In the genomic region with DNA sequence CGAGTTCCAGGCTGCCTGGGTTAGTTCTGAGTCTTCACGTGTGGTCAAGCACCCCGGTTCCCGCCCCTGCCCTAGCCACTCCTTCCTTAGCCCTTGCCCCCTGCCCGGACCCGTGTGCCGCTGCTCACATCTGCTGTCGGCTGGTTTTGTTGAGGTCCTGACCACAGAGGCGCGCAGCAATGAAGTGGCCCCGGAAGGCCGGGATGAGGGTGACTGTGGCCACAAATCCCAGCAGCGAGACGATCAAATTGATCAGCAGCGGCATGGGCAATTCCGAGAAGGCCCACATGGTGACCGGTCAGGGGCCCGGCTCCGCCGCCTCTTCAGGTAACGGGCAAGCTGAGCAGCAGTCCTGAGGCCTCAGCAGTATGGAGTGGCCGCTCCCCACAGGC, we compare ENCODE assay signal across 6 cellular contexts. TPM values are rescaled to one million over a fixed set of nuclear protein-coding genes. Genes with fewer than 3 reads are reported as not detected.
DNase-seq lines count a peak whose midpoint lies in the region; ATAC-seq and TF ChIP-seq lines count a peak whose summit lies in the region.

No MANE protein-coding gene starts in this region.

- H3K4me1 Mint-ChIP-seq in activated B cell treated with CpG ODN at 0.5 μM for 24 hours: peaks cover 56% of the 10 kb centered on the region

- peak; percentile 11 for ATAC-seq in HG02623 (IDR thresholded peaks at IDR 0.05; ENCODE audit: unreplicated experiment)
- ATAC-seq in activated B cell treated with CpG ODN at 0.5 μM for 24 hours (ENCODE audit: low read depth): no peak

- intact Hi-C loops in activated B cell treated with CpG ODN at 0.5 μM for 24 hours (cut with micrococcal nuclease): loop anchor here (1.0 to 2.0 kb wide), 2 partner anchors 17 to 20 kb away; a partner anchor contains a TSS
- intact Hi-C loops in lower leg skin (cut with DNase I; ENCODE audit: low total_unique reads): no loop called here

- H3K36me3 Mint-ChIP-seq in activated B cell treated with CpG ODN at 0.5 μM for 24 hours (ENCODE audit: low read depth): peaks cover 37% of the 10 kb centered on the region

- H3K9me3 Mint-ChIP-seq in activated B cell treated with CpG ODN at 0.5 μM for 24 hours: no peaks in the 10 kb centered on the region

- peak overlapping the region; percentile 96 for H3K4me3 Mint-ChIP-seq in activated B cell treated with CpG ODN at 0.5 μM for 24 hours

- POLR2A ChIA-PET in activated B cell treated with CpG ODN at 0.5 μM for 24 hours (lab: Charles Lee): interaction anchor here (0.8 to 2.2 kb wide), 11 partner anchors 10 to 310 kb away, joined by 3 to 31 read pairs (median 6); a partner anchor contains a TSS

- H3K27me3 Mint-ChIP-seq in activated B cell treated with CpG ODN at 0.5 μM for 24 hours: no peaks in the 10 kb centered on the region

- CTCF ChIA-PET in activated B cell treated with CpG ODN at 0.5 μM for 24 hours (lab: Charles Lee): interaction anchor here (1.4 kb wide), 1 partner anchor 34 kb away, joined by 4 read pairs; a partner anchor contains a TSS

- peak overlapping the region; percentile 56 for H3K4me3 ChIP-seq in lower leg skin (ENCODE audit: low read depth, poor library complexity, severe bottlenecking)

- DNase-seq in Daoy (ENCODE audit: low read depth): peak; percentile 30
- no peak for DNase-seq in activated B cell treated with CpG ODN at 0.5 μM for 24 hours
- no peak for DNase-seq in lower leg skin (ENCODE audit: low spot score in 2 of 2)
- DNase-seq in COR-L47 (lab: John Stamatoyannopoulos, UW): no peak
- DNase-seq in epidermal melanocyte (ENCODE audit: insufficient read length, low spot score): no peak

- WGBS in lower leg skin, 2 donors: 1% methylated on average over 15 to 19 of the region's 22 CpGs

- peak overlapping the region; percentile 96 for H3K27ac Mint-ChIP-seq in activated B cell treated with CpG ODN at 0.5 μM for 24 hours

- TF ChIP-seq POLR2A in lower leg skin (IDR thresholded peaks at IDR 0.05): no peak

- TF ChIP-seq CTCF in activated B cell treated with CpG ODN at 0.5 μM for 24 hours (IDR thresholded peaks at IDR 0.05) (no peak), lower leg skin (IDR thresholded peaks at IDR 0.05) (no peak)

RNA-seq across cellular contexts. Expression of a gene that starts 0.3 kb away (rescaled TPM):
- 32.0 and 38.3 TPM in 2 replicates for total RNA-seq in Daoy (2014; rRNA removed; shearing (Covaris generic))
- total RNA-seq in activated B cell treated with CpG ODN at 0.5 μM for 24 hours (31.0 and 33.1 TPM in 2 replicates), lower leg skin (10 to 100 TPM; 18.9 to 46.9 (median 27.5) TPM)

RNA-seq across cellular contexts. Expression of a gene that starts 5.8 kb away (rescaled TPM):
- 1.7 and 10.6 TPM in 2 replicates for total RNA-seq in Daoy (2014; rRNA removed; shearing (Covaris generic))
- total RNA-seq in activated B cell treated with CpG ODN at 0.5 μM for 24 hours: 6.5 and 6.7 TPM in 2 replicates
- 10 to 100 TPM; 16.8 to 27.2 (median 22.6) TPM for total RNA-seq in lower leg skin

RNA-seq across cellular contexts. Expression of a gene that starts 16.7 kb away (rescaled TPM):
- 2.0 and 6.0 TPM in 2 replicates for total RNA-seq in Daoy (2014; rRNA removed; shearing (Covaris generic))
- total RNA-seq in activated B cell treated with CpG ODN at 0.5 μM for 24 hours: 17.5 and 26.9 TPM in 2 replicates
- total RNA-seq in lower leg skin: 10 to 100 TPM in 3 of 4 donors, 1 to 10 TPM in 1; 8.8 to 11.9 (median 11.1) TPM

RNA-seq across cellular contexts. Expression of a gene that starts 20.0 kb away (rescaled TPM):
- total RNA-seq in Daoy (2014; rRNA removed; shearing (Covaris generic)): 14.4 and 28.8 TPM in 2 replicates
- 47.8 and 62.6 TPM in 2 replicates for total RNA-seq in activated B cell treated with CpG ODN at 0.5 μM for 24 hours
- total RNA-seq in lower leg skin: 10 to 100 TPM; 15.0 to 39.6 (median 31.2) TPM

RNA-seq across cellular contexts. Expression of a gene that starts 33.7 kb away (rescaled TPM):
- 10.3 and 13.2 TPM in 2 replicates for total RNA-seq in Daoy (2014; rRNA removed; shearing (Covaris generic))
- total RNA-seq in activated B cell treated with CpG ODN at 0.5 μM for 24 hours: 49.6 and 53.6 TPM in 2 replicates
- 10 to 100 TPM; 30.2 to 44.1 (median 41.3) TPM for total RNA-seq in lower leg skin
